Comparison of ENCODE assay signal across 28 cellular contexts in genomic region chr4:138567696-138568095, GRCh38.
DNase-seq lines count a peak whose midpoint lies in the region; ATAC-seq and TF ChIP-seq lines count a peak whose summit lies in the region.
"Had no signal": no experiment of that assay in that cellular context is flagged by ENCODE, and none has a peak within 500 bp of the region (broad histone marks: within the 10 kb centered on the region; RNA-seq: fewer than 3 reads in every experiment).

No MANE protein-coding gene starts in this region.

- H3K9me2 ChIP-seq in GM23248 (ENCODE audit: insufficient read depth), result no peaks in the 10 kb centered on the region

- H3K4me1 ChIP-seq in GM23248 (ENCODE audit: insufficient read depth), result peaks cover 5% of the 10 kb centered on the region
- H3K4me1 ChIP-seq in spleen, result no peaks in the 10 kb centered on the region

- no peak for ATAC-seq in HG03175 (IDR thresholded peaks at IDR 0.05; ENCODE audit: unreplicated experiment)
- ATAC-seq: GM12878, HepG2, K562 had no signal

- 43 to 48% methylated on average over 3 of the region's 3 CpGs for WGBS in GM23248 (ENCODE audit: low coverage in 1 of 2, low lambda C conversion rate in 2 of 2, missing lambda C conversion rate in 2 of 2), 2 experiments
- WGBS in spleen, 5 donors, result 60 to 95% (median 74%) methylated on average over 3 of the region's 3 CpGs

- H3K27me3 ChIP-seq in GM23248 (replicated peaks; ENCODE audit: insufficient read depth), result no peaks in the 10 kb centered on the region
- H3K27me3 ChIP-seq in brain microvascular endothelial cell (replicated peaks), result no peaks in the 10 kb centered on the region
- no peaks in the 10 kb centered on the region for H3K27me3 ChIP-seq in spleen (replicated peaks in 1 of 7)

- no peak overlapping the region for H3K4me3 Mint-ChIP-seq in T-helper 2 cell treated with Interferon-gamma antibody and Interleukin-4, amounts not matched to agents 5 μg/mL and 100 μg/mL, for 36 hours
- H3K4me3 Mint-ChIP-seq: CD4-positive, alpha-beta T cell had no signal

- peak; percentile 40 for DNase-seq in AG04449 (ENCODE audit: low read depth, low spot score)
- peak; percentile 16 for DNase-seq in GM23248
- peak; percentile 43 for DNase-seq in brain microvascular endothelial cell
- DNase-seq in fibroblast of the aortic adventitia (ENCODE audit: low read depth), result peak; percentile 47
- DNase-seq in DMS53 treated with DMSO at 0.1 percent for 48 hours (lab: John Stamatoyannopoulos, UW; ENCODE audit: unreplicated experiment), result no peak
- DNase-seq in spleen, result no peak
- no peak for DNase-seq in T-helper 2 cell treated with Interferon-gamma antibody and Interleukin-4, amounts not matched to agents 5 μg/mL and 100 μg/mL, for 36 hours (ENCODE audit: low spot score)
- DNase-seq: 8988T; ACHN; AML-193; CD4-positive, alpha-beta T cell; GOT3; HCEC 1CT; MV-4-11; NCI-H1105; NCI-H146; NCI-H1930; NCI-H446; NCI-H524 treated with DMSO at 0.1 percent for 48 hours; NCI-H82; NK-92 treated with Interleukin-12 subunit alpha and Interleukin-12 subunit beta, amount 100 ng/mL, for 24 hours; PC-9; SHP77 had no signal

- H3K36me3 Mint-ChIP-seq in T-helper 2 cell treated with Interferon-gamma antibody and Interleukin-4, amounts not matched to agents 5 μg/mL and 100 μg/mL, for 36 hours (ENCODE audit: low read depth), result no peaks in the 10 kb centered on the region

- H3K9me3 Mint-ChIP-seq in T-helper 2 cell treated with Interferon-gamma antibody and Interleukin-4, amounts not matched to agents 5 μg/mL and 100 μg/mL, for 36 hours, result no peaks in the 10 kb centered on the region
- H3K9me3 Mint-ChIP-seq: CD4-positive, alpha-beta T cell had no signal

- no peaks in the 10 kb centered on the region for H4K20me1 ChIP-seq in GM23248 (ENCODE audit: insufficient read depth)
- H4K20me1 ChIP-seq: BLaER1 treated with 17β-estradiol and CSF1 and Interleukin-3, amounts not matched to agents 10 nM and 100 nM had no signal

- intact Hi-C loops in spleen (cut with DNase I; ENCODE audit: low total_unique reads), result no loop called here

- H3K4me2 ChIP-seq in GM23248 (ENCODE audit: unreplicated experiment), result no peak overlapping the region
- H3K4me2 ChIP-seq: BLaER1 treated with 17β-estradiol and CSF1 and Interleukin-3, amounts not matched to agents 10 nM and 100 nM; PC-9 had no signal

- H2AFZ ChIP-seq in GM23248, result no peak overlapping the region
- H2AFZ ChIP-seq: PC-9 had no signal

- H3K9me3 ChIP-seq in GM23248 (ENCODE audit: low read depth) (no peaks in the 10 kb centered on the region), spleen (no peaks in the 10 kb centered on the region)

- no peak overlapping the region for H3K9ac ChIP-seq in GM23248
- H3K9ac ChIP-seq: BLaER1 treated with 17β-estradiol and CSF1 and Interleukin-3, amounts not matched to agents 10 nM and 100 nM had no signal

- H3K79me2 ChIP-seq in GM23248 (ENCODE audit: insufficient read depth), result no peaks in the 10 kb centered on the region

- in situ Hi-C loops in GM23248 (cut with MboI) (no loop called here), brain microvascular endothelial cell (cut with HindIII; ENCODE audit: low pct_ligation_motif_present, low sequenced_read_pairs) (no loop called here)

- H3K4me3 ChIP-seq in AG04449 (ENCODE audit: low read depth, low read length), result no peak overlapping the region
- H3K4me3 ChIP-seq in GM23248, result no peak overlapping the region
- H3K4me3 ChIP-seq in brain microvascular endothelial cell (ENCODE audit: low read depth, low read length), result no peak overlapping the region
- no peak overlapping the region for H3K4me3 ChIP-seq in fibroblast of the aortic adventitia (ENCODE audit: low read depth, low read length)
- no peak overlapping the region for H3K4me3 ChIP-seq in spleen
- H3K4me3 ChIP-seq: BLaER1 treated with 17β-estradiol and CSF1 and Interleukin-3, amounts not matched to agents 10 nM and 100 nM; GM12878; K562; PC-9 had no signal

- H3K27ac ChIP-seq in GM23248 (no peak overlapping the region), brain microvascular endothelial cell (no peak overlapping the region), spleen (no peak overlapping the region)
- H3K27ac ChIP-seq: BLaER1 treated with 17β-estradiol and CSF1 and Interleukin-3, amounts not matched to agents 10 nM and 100 nM; PC-9 had no signal

- H3K27me3 Mint-ChIP-seq in T-helper 2 cell treated with Interferon-gamma antibody and Interleukin-4, amounts not matched to agents 5 μg/mL and 100 μg/mL, for 36 hours (ENCODE audit: low read depth), result no peaks in the 10 kb centered on the region
- H3K27me3 Mint-ChIP-seq: CD4-positive, alpha-beta T cell had no signal

- POLR2A ChIA-PET in AG04449 (lab: Yijun Ruan, JAX), result no interaction called here

- H3K4me1 Mint-ChIP-seq in T-helper 2 cell treated with Interferon-gamma antibody and Interleukin-4, amounts not matched to agents 5 μg/mL and 100 μg/mL, for 36 hours (ENCODE audit: low read depth), result no peaks in the 10 kb centered on the region

- no peak for TF ChIP-seq POLR2A in spleen (IDR thresholded peaks at IDR 0.05)

- CTCF ChIA-PET in AG04449 (lab: Yijun Ruan, JAX), result interaction anchor here (2.2 kb wide), 1 partner anchor 11 kb away, joined by 13 read pairs; no protein-coding TSS in a partner anchor

- no peak for TF ChIP-seq CTCF in AG04449 (IDR thresholded peaks at IDR 0.05; ENCODE audit: insufficient read depth, low read length, missing control alignments)
- no peak for TF ChIP-seq CTCF in brain microvascular endothelial cell (IDR thresholded peaks at IDR 0.05; ENCODE audit: low read depth, low read length, missing control alignments)
- no peak for TF ChIP-seq CTCF in fibroblast of the aortic adventitia (IDR thresholded peaks at IDR 0.05; ENCODE audit: insufficient read depth, low read length)
- no peak for TF ChIP-seq CTCF in spleen (IDR thresholded peaks at IDR 0.05 in 8 of 11, conservative IDR thresholded peaks at IDR 0.05 in 3 of 11)

- H3K36me3 ChIP-seq in GM23248 (ENCODE audit: low read depth) (no peaks in the 10 kb centered on the region), brain microvascular endothelial cell (replicated peaks) (no peaks in the 10 kb centered on the region), spleen (no peaks in the 10 kb centered on the region)
- H3K36me3 ChIP-seq: BLaER1 treated with 17β-estradiol and CSF1 and Interleukin-3, amounts not matched to agents 10 nM and 100 nM had no signal

- no peaks in the 10 kb centered on the region for H3F3A ChIP-seq in GM23248 (ENCODE audit: insufficient read depth)

- H3K27ac Mint-ChIP-seq in T-helper 2 cell treated with Interferon-gamma antibody and Interleukin-4, amounts not matched to agents 5 μg/mL and 100 μg/mL, for 36 hours, result no peak overlapping the region
- H3K27ac Mint-ChIP-seq: CD4-positive, alpha-beta T cell had no signal

Comparison
In these comparisons a context has a peak if more than half of its experiments do, and no peak if none do; other contexts are left out.
1. DNase-seq: peak in AG04449 (single experiment), GM23248 (single experiment), brain microvascular endothelial cell (single experiment) and fibroblast of the aortic adventitia (single experiment); none in DMS53 treated with DMSO at 0.1 percent for 48 hours (single experiment), spleen (single experiment) and T-helper 2 cell treated with Interferon-gamma antibody and Interleukin-4, amounts not matched to agents 5 μg/mL and 100 μg/mL, for 36 hours (single experiment).